In the genomic region with DNA sequence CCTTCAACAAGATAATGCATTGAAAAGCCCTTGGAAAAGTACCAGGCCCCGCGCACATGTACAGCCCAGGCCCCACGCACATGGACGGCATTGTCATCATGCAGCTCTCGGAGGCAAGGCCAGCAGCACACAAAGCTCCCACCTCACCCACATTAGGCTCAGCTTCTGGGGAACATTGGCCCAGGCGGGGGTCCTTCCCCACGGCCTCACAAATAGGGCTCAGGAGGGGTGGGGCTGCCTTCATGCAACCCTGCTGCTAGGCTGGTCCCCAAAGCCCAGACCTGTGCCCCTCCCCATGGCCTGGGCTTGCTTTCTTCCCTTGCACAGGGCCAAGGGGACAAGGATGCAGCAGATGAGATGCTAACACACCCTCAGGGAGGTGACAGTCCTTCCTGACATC, we compare ENCODE assay signal across 17 cellular contexts. TPM values are rescaled to one million over a fixed set of nuclear protein-coding genes. Genes with fewer than 3 reads are reported as not detected.
A peak's percentile ranks its signal among the peaks of the same experiment; 100 is the strongest.
DNase-seq lines count a peak whose midpoint lies in the region; ATAC-seq and TF ChIP-seq lines count a peak whose summit lies in the region.
"Had no signal": no experiment of that assay in that cellular context is flagged by ENCODE, and none has a peak within 500 bp of the region (broad histone marks: within the 10 kb centered on the region; RNA-seq: fewer than 3 reads in every experiment).

No MANE protein-coding gene starts in this region.

- H2BK20ac ChIP-seq in H9 (ENCODE audit: low read depth, low read length, poor library complexity, severe bottlenecking): no peak overlapping the region

- no peak overlapping the region for H3K18ac ChIP-seq in H9 (ENCODE audit: insufficient read length, low read depth, low read length)

- H3K9ac ChIP-seq in H9 (ENCODE audit: extremely low read depth, insufficient read length, low read length): no peak overlapping the region
- H3K9ac ChIP-seq: parathyroid adenoma had no signal

- TF ChIP-seq CTCF in H9 (conservative IDR thresholded peaks at IDR 0.05) (no peak), foreskin fibroblast (IDR thresholded peaks at IDR 0.05; ENCODE audit: low read depth, low read length) (no peak)

- no peak overlapping the region for H4K8ac ChIP-seq in H9 (replicated peaks; ENCODE audit: insufficient read length, low read depth, low read length)

- H3K9me3 Mint-ChIP-seq in activated CD4-positive, alpha-beta T cell treated with anti-CD3 and anti-CD28 coated beads for 36 hours (ENCODE audit: low read depth): no peaks in the 10 kb centered on the region
- no peaks in the 10 kb centered on the region for H3K9me3 Mint-ChIP-seq in H9
- H3K9me3 Mint-ChIP-seq: activated naive CD4-positive, alpha-beta T cell treated with anti-CD3 and anti-CD28 coated beads, Interleukin-2, amount 50 U/mL, for 72 hours; stimulated activated naive CD8-positive, alpha-beta T cell treated with anti-CD3 and anti-CD28 coated beads, Interleukin-15, amount 100 ng/mL, for 72 hours had no signal

- no peak overlapping the region for H3K27ac ChIP-seq in H9 (ENCODE audit: insufficient read length, low read depth, low read length)
- H3K27ac ChIP-seq: foreskin keratinocyte, parathyroid adenoma, SJCRH30 had no signal

- H3K79me2 ChIP-seq in H9 (ENCODE audit: insufficient read depth, low read length): no peaks in the 10 kb centered on the region
- H3K79me2 ChIP-seq: parathyroid adenoma had no signal

- no peak overlapping the region for H2BK5ac ChIP-seq in H9 (ENCODE audit: insufficient read length, low read length)

- no peak overlapping the region for H3K4me3 ChIP-seq in foreskin fibroblast (ENCODE audit: low read depth in 1 of 2, low read length in 2 of 2)
- H3K4me3 ChIP-seq: SJCRH30 had no signal

- no peaks in the 10 kb centered on the region for H3K4me1 ChIP-seq in H9 (ENCODE audit: insufficient read depth, low read length)
- H3K4me1 ChIP-seq: foreskin keratinocyte, parathyroid adenoma had no signal

- no peak overlapping the region for H2BK12ac ChIP-seq in H9 (ENCODE audit: insufficient read length, low read depth, low read length)

- POLR2A ChIA-PET in activated CD4-positive, alpha-beta T cell treated with anti-CD3 and anti-CD28 coated beads for 36 hours (lab: Charles Lee): no interaction called here

- no peak overlapping the region for H3K4me3 Mint-ChIP-seq in activated CD4-positive, alpha-beta T cell treated with anti-CD3 and anti-CD28 coated beads for 36 hours
- no peak overlapping the region for H3K4me3 Mint-ChIP-seq in H9
- H3K4me3 Mint-ChIP-seq: CD8-positive, alpha-beta memory T cell; stimulated activated naive CD8-positive, alpha-beta T cell treated with anti-CD3 and anti-CD28 coated beads, Interleukin-15, amount 100 ng/mL, for 72 hours had no signal

- H2BK15ac ChIP-seq in H9 (ENCODE audit: low read depth, low read length): no peak overlapping the region

- CTCF ChIA-PET in activated CD4-positive, alpha-beta T cell treated with anti-CD3 and anti-CD28 coated beads for 36 hours (lab: Charles Lee): interaction anchor here (0.6 kb wide), 1 partner anchor 685 kb away, joined by 3 read pairs; no protein-coding TSS in a partner anchor

- H3K36me3 Mint-ChIP-seq in activated CD4-positive, alpha-beta T cell treated with anti-CD3 and anti-CD28 coated beads for 36 hours (ENCODE audit: low read depth): no peaks in the 10 kb centered on the region
- peaks cover 0 to 2% (median 0%) of the 10 kb centered on the region in 3 experiments; a peak in 1 of 7 replicates for H3K36me3 Mint-ChIP-seq in H9 (ENCODE audit: insufficient read depth in 1 of 3, low read depth in 3 of 3)
- H3K36me3 Mint-ChIP-seq: activated naive CD4-positive, alpha-beta T cell treated with anti-CD3 and anti-CD28 coated beads, Interleukin-2, amount 50 U/mL, for 72 hours had no signal

- no CpG with 5 or more reads among the region's 7 CpGs for WGBS in H9 (ENCODE audit: extremely low coverage, insufficient read length, low lambda C conversion rate)

- no peak overlapping the region for H2AK5ac ChIP-seq in H9 (ENCODE audit: insufficient read length, low read length)

- H3K4ac ChIP-seq in H9 (ENCODE audit: low read depth, low read length): no peak overlapping the region

- H3K4me2 ChIP-seq in H9 (ENCODE audit: insufficient read depth, insufficient read length, low read length): no peak overlapping the region

- H3K56ac ChIP-seq in H9 (ENCODE audit: insufficient read length, low read depth, low read length): no peak overlapping the region

- H3K9me3 ChIP-seq in H9 (ENCODE audit: control insufficient read depth, low read depth, low read length): no peaks in the 10 kb centered on the region
- H3K9me3 ChIP-seq: SJCRH30 had no signal

- H4K91ac ChIP-seq in H9 (ENCODE audit: insufficient read length, low read depth, low read length): no peak overlapping the region

- H3T11ph ChIP-seq in H9 (ENCODE audit: low read length): no peak overlapping the region

- H3K27ac Mint-ChIP-seq in activated CD4-positive, alpha-beta T cell treated with anti-CD3 and anti-CD28 coated beads for 36 hours: no peak overlapping the region
- H3K27ac Mint-ChIP-seq in H9: no peak overlapping the region
- H3K27ac Mint-ChIP-seq: activated naive CD4-positive, alpha-beta T cell treated with anti-CD3 and anti-CD28 coated beads, Interleukin-2, amount 50 U/mL, for 72 hours had no signal

- H3K14ac ChIP-seq in H9 (ENCODE audit: insufficient read depth, low read length): no peak overlapping the region

- no peak overlapping the region for H2AFZ ChIP-seq in H9 (ENCODE audit: low read length)
- H2AFZ ChIP-seq: parathyroid adenoma had no signal

- no peak for ATAC-seq in activated CD4-positive, alpha-beta T cell treated with anti-CD3 and anti-CD28 coated beads for 36 hours
- no peak for ATAC-seq in HG03571 (IDR thresholded peaks at IDR 0.05; ENCODE audit: unreplicated experiment)
- ATAC-seq: activated naive CD4-positive, alpha-beta T cell treated with anti-CD3 and anti-CD28 coated beads, Interleukin-2, amount 50 U/mL, for 72 hours; HCT116; stimulated activated naive CD8-positive, alpha-beta T cell treated with anti-CD3 and anti-CD28 coated beads, Interleukin-15, amount 100 ng/mL, for 72 hours had no signal

- H3K27me3 ChIP-seq in H9 (ENCODE audit: insufficient read depth, low read length): no peaks in the 10 kb centered on the region
- H3K27me3 ChIP-seq: SJCRH30 had no signal

- no peaks in the 10 kb centered on the region for H4K20me1 ChIP-seq in H9 (ENCODE audit: control insufficient read depth, insufficient read depth, insufficient read length)

- H3K23me2 ChIP-seq in H9 (ENCODE audit: insufficient read length, low read depth, low read length, poor library complexity, severe bottlenecking): no peaks in the 10 kb centered on the region

- H4K5ac ChIP-seq in H9 (ENCODE audit: insufficient read length, low read depth, low read length): no peak overlapping the region

- peak; percentile 6 for DNase-seq in activated CD4-positive, alpha-beta T cell treated with anti-CD3 and anti-CD28 coated beads for 1 hour
- no peak for DNase-seq in activated CD4-positive, alpha-beta T cell treated with anti-CD3 and anti-CD28 coated beads for 36 hours
- peak; percentile 20 for DNase-seq in H9
- DNase-seq in hepatic stellate cell (ENCODE audit: low spot score): peak; percentile 2
- DNase-seq in putamen (ENCODE audit: low spot score): peak; percentile 10
- DNase-seq in MV-4-11 (lab: John Stamatoyannopoulos, UW): no peak
- no peak for DNase-seq in foreskin fibroblast
- DNase-seq: 8988T; CD8-positive, alpha-beta memory T cell; foreskin keratinocyte; NCI-H1048 had no signal

- H3K27me3 Mint-ChIP-seq in activated CD4-positive, alpha-beta T cell treated with anti-CD3 and anti-CD28 coated beads for 36 hours: peaks cover 25% of the 10 kb centered on the region
- peaks cover 20% of the 10 kb centered on the region for H3K27me3 Mint-ChIP-seq in H9 (ENCODE audit: low read depth)

- intact Hi-C loops in activated CD4-positive, alpha-beta T cell treated with anti-CD3 and anti-CD28 coated beads for 36 hours (cut with DNase I, micrococcal nuclease): no loop called here

- H3K79me1 ChIP-seq in H9 (ENCODE audit: insufficient read depth, low read depth, low read length, poor library complexity, severe bottlenecking): no peaks in the 10 kb centered on the region

- no peaks in the 10 kb centered on the region for H3K4me1 Mint-ChIP-seq in activated CD4-positive, alpha-beta T cell treated with anti-CD3 and anti-CD28 coated beads for 36 hours
- H3K4me1 Mint-ChIP-seq in H9: peaks cover 5 to 22% of the 10 kb centered on the region in 2 experiments
- H3K4me1 Mint-ChIP-seq: CD8-positive, alpha-beta memory T cell; stimulated activated naive CD8-positive, alpha-beta T cell treated with anti-CD3 and anti-CD28 coated beads, Interleukin-15, amount 100 ng/mL, for 72 hours had no signal

- no peak overlapping the region for H2BK120ac ChIP-seq in H9 (ENCODE audit: low read depth, low read length, poor library complexity, severe bottlenecking)

- no peak overlapping the region for H3K23ac ChIP-seq in H9 (ENCODE audit: insufficient read length, low read depth, low read length)

RNA-seq across cellular contexts. Expression of gene NPEPL1, which starts 26.7 kb away (rescaled TPM):
- 10 to 100 TPM; 13.6 to 15.2 TPM for total RNA-seq in activated CD4-positive, alpha-beta T cell treated with anti-CD3 and anti-CD28 coated beads for 36 hours
- 31.1 TPM in 2 replicates for total RNA-seq in H9 (2021)

Comparison
In these comparisons a context has a peak if more than half of its experiments do, and no peak if none do; other contexts are left out.
1. DNase-seq: peak in activated CD4-positive, alpha-beta T cell treated with anti-CD3 and anti-CD28 coated beads for 1 hour (single experiment), H9 (single experiment), hepatic stellate cell (single experiment) and putamen (single experiment); none in activated CD4-positive, alpha-beta T cell treated with anti-CD3 and anti-CD28 coated beads for 36 hours (single experiment), MV-4-11 (single experiment) and foreskin fibroblast (0 of 2).